1 cellular context compared by ENCODE assay signal in the genomic region with DNA sequence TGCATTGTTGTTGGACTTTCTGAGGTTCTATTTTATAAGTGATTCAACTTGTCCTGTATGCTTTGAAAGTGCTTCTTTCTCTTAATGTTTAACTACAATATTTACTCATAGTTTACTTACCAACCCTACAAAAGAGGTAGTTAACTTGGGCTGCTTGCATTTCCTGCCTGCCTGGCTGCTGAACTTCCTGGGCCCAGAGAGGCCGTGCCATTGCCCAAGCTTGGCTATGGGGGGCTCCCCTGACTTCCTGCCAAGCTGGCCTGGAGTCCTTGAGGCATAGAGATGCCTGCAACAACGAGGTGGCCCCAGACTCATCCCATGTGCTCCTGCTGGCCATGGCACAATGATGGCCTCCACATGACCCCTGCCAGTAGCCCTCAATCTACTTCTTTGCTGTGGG.
TF ChIP-seq lines count a peak whose summit lies in the region.

No MANE protein-coding gene starts in this region.

TF ChIP-seq in HepG2, 621 proteins besides CTCF, POLR2A, EP300 and RAD21 (continued from another document and continues in another):
- TF ChIP-seq ZNF644 (CRISPR knock-in tag; IDR thresholded peaks at IDR 0.05; ENCODE audit: low read depth): peak; percentile 83
- TF ChIP-seq, protein P1, sequence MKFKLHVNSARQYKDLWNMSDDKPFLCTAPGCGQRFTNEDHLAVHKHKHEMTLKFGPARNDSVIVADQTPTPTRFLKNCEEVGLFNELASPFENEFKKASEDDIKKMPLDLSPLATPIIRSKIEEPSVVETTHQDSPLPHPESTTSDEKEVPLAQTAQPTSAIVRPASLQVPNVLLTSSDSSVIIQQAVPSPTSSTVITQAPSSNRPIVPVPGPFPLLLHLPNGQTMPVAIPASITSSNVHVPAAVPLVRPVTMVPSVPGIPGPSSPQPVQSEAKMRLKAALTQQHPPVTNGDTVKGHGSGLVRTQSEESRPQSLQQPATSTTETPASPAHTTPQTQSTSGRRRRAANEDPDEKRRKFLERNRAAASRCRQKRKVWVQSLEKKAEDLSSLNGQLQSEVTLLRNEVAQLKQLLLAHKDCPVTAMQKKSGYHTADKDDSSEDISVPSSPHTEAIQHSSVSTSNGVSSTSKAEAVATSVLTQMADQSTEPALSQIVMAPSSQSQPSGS (CRISPR knock-in tag; IDR thresholded peaks at IDR 0.05): no peak
- no peak for TF ChIP-seq SKI (IDR thresholded peaks at IDR 0.05; ENCODE audit: partially characterized antibody)
- TF ChIP-seq ATF7-NPFF (CRISPR knock-in tag; IDR thresholded peaks at IDR 0.05; ENCODE audit: low read depth): no peak
- TF ChIP-seq, protein P2, sequence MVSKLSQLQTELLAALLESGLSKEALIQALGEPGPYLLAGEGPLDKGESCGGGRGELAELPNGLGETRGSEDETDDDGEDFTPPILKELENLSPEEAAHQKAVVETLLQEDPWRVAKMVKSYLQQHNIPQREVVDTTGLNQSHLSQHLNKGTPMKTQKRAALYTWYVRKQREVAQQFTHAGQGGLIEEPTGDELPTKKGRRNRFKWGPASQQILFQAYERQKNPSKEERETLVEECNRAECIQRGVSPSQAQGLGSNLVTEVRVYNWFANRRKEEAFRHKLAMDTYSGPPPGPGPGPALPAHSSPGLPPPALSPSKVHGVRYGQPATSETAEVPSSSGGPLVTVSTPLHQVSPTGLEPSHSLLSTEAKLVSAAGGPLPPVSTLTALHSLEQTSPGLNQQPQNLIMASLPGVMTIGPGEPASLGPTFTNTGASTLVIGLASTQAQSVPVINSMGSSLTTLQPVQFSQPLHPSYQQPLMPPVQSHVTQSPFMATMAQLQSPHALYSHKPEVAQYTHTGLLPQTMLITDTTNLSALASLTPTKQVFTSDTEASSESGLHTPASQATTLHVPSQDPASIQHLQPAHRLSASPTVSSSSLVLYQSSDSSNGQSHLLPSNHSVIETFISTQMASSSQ (IDR thresholded peaks at IDR 0.05; ENCODE audit: low read depth): peak; percentile 67; the same call in 1 of the 2 replicates
- TF ChIP-seq, protein P2 (CRISPR knock-in tag; IDR thresholded peaks at IDR 0.05; ENCODE audit: borderline replicate concordance): peak; percentile 30; the same call in 1 of the 2 replicates
- no peak for TF ChIP-seq KDM5A (IDR thresholded peaks at IDR 0.05; ENCODE audit: borderline replicate concordance, low read length)
- peak; percentile 47 for TF ChIP-seq RARA (CRISPR knock-in tag; IDR thresholded peaks at IDR 0.05)
- TF ChIP-seq SNAPC2 (CRISPR knock-in tag; IDR thresholded peaks at IDR 0.05): no peak
- TF ChIP-seq, protein P3, sequence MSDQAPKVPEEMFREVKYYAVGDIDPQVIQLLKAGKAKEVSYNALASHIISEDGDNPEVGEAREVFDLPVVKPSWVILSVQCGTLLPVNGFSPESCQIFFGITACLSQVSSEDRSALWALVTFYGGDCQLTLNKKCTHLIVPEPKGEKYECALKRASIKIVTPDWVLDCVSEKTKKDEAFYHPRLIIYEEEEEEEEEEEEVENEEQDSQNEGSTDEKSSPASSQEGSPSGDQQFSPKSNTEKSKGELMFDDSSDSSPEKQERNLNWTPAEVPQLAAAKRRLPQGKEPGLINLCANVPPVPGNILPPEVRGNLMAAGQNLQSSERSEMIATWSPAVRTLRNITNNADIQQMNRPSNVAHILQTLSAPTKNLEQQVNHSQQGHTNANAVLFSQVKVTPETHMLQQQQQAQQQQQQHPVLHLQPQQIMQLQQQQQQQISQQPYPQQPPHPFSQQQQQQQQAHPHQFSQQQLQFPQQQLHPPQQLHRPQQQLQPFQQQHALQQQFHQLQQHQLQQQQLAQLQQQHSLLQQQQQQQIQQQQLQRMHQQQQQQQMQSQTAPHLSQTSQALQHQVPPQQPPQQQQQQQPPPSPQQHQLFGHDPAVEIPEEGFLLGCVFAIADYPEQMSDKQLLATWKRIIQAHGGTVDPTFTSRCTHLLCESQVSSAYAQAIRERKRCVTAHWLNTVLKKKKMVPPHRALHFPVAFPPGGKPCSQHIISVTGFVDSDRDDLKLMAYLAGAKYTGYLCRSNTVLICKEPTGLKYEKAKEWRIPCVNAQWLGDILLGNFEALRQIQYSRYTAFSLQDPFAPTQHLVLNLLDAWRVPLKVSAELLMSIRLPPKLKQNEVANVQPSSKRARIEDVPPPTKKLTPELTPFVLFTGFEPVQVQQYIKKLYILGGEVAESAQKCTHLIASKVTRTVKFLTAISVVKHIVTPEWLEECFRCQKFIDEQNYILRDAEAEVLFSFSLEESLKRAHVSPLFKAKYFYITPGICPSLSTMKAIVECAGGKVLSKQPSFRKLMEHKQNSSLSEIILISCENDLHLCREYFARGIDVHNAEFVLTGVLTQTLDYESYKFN (CRISPR knock-in tag; conservative IDR thresholded peaks at IDR 0.05): peak; percentile 36; the same call in 1 of the 2 replicates
- TF ChIP-seq TCF7L2 (IDR thresholded peaks at IDR 0.05; ENCODE audit: low read depth, low read length): no peak
- TF ChIP-seq ZNF33A (CRISPR knock-in tag; IDR thresholded peaks at IDR 0.05; ENCODE audit: borderline replicate concordance): no peak
- TF ChIP-seq, protein P4, sequence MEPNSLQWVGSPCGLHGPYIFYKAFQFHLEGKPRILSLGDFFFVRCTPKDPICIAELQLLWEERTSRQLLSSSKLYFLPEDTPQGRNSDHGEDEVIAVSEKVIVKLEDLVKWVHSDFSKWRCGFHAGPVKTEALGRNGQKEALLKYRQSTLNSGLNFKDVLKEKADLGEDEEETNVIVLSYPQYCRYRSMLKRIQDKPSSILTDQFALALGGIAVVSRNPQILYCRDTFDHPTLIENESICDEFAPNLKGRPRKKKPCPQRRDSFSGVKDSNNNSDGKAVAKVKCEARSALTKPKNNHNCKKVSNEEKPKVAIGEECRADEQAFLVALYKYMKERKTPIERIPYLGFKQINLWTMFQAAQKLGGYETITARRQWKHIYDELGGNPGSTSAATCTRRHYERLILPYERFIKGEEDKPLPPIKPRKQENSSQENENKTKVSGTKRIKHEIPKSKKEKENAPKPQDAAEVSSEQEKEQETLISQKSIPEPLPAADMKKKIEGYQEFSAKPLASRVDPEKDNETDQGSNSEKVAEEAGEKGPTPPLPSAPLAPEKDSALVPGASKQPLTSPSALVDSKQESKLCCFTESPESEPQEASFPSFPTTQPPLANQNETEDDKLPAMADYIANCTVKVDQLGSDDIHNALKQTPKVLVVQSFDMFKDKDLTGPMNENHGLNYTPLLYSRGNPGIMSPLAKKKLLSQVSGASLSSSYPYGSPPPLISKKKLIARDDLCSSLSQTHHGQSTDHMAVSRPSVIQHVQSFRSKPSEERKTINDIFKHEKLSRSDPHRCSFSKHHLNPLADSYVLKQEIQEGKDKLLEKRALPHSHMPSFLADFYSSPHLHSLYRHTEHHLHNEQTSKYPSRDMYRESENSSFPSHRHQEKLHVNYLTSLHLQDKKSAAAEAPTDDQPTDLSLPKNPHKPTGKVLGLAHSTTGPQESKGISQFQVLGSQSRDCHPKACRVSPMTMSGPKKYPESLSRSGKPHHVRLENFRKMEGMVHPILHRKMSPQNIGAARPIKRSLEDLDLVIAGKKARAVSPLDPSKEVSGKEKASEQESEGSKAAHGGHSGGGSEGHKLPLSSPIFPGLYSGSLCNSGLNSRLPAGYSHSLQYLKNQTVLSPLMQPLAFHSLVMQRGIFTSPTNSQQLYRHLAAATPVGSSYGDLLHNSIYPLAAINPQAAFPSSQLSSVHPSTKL (CRISPR knock-in tag; IDR thresholded peaks at IDR 0.05): 0 out of 2 replicates have a peak, but pooled peaks have one; percentile 15
- peak; percentile 31; the same call in 1 of the 2 replicates for TF ChIP-seq SOX5 (CRISPR knock-in tag; IDR thresholded peaks at IDR 0.05; ENCODE audit: borderline replicate concordance)
- TF ChIP-seq HCFC1 (IDR thresholded peaks at IDR 0.05; ENCODE audit: low read depth, low read length): no peak
- TF ChIP-seq KDM3A (CRISPR knock-in tag; IDR thresholded peaks at IDR 0.05; ENCODE audit: low read depth): no peak
- no peak for TF ChIP-seq SMAD3 (CRISPR knock-in tag; IDR thresholded peaks at IDR 0.05)
- TF ChIP-seq, protein P5, sequence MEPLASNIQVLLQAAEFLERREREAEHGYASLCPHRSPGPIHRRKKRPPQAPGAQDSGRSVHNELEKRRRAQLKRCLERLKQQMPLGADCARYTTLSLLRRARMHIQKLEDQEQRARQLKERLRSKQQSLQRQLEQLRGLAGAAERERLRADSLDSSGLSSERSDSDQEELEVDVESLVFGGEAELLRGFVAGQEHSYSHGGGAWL (CRISPR knock-in tag; IDR thresholded peaks at IDR 0.05): no peak
- TF ChIP-seq, protein P6, sequence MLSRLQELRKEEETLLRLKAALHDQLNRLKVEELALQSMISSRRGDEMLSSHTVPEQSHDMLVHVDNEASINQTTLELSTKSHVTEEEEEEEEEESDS (CRISPR knock-in tag; IDR thresholded peaks at IDR 0.05; ENCODE audit: borderline replicate concordance): no peak
- TF ChIP-seq ETV5 (CRISPR knock-in tag; IDR thresholded peaks at IDR 0.05; ENCODE audit: borderline replicate concordance): peak; percentile 66; the same call in 1 of the 2 replicates
- no peak for TF ChIP-seq MYNN (CRISPR knock-in tag; IDR thresholded peaks at IDR 0.05; ENCODE audit: low read depth)
- peak; percentile 62; the same call in 1 of the 2 replicates for TF ChIP-seq ELF3 (CRISPR knock-in tag; IDR thresholded peaks at IDR 0.05)
- no peak for TF ChIP-seq DNMT1 (CRISPR knock-in tag; IDR thresholded peaks at IDR 0.05)
- no peak for TF ChIP-seq GABPA (IDR thresholded peaks at IDR 0.05; ENCODE audit: low read depth, low read length)
- TF ChIP-seq GABPA (CRISPR knock-in tag; IDR thresholded peaks at IDR 0.05; ENCODE audit: low read depth): peak; percentile 79
- TF ChIP-seq CCDC6 (CRISPR knock-in tag; IDR thresholded peaks at IDR 0.05): no peak
- no peak for TF ChIP-seq KDM5B (CRISPR knock-in tag; IDR thresholded peaks at IDR 0.05; ENCODE audit: borderline replicate concordance)
- no peak for TF ChIP-seq JDP2 (CRISPR knock-in tag; IDR thresholded peaks at IDR 0.05; ENCODE audit: borderline replicate concordance)
- TF ChIP-seq, protein P7, sequence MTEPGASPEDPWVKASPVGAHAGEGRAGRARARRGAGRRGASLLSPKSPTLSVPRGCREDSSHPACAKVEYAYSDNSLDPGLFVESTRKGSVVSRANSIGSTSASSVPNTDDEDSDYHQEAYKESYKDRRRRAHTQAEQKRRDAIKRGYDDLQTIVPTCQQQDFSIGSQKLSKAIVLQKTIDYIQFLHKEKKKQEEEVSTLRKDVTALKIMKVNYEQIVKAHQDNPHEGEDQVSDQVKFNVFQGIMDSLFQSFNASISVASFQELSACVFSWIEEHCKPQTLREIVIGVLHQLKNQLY (CRISPR knock-in tag; IDR thresholded peaks at IDR 0.05): no peak
- TF ChIP-seq ZNF569 (CRISPR knock-in tag; IDR thresholded peaks at IDR 0.05; ENCODE audit: borderline replicate concordance): no peak
- no peak for TF ChIP-seq SUZ12 (IDR thresholded peaks at IDR 0.05; ENCODE audit: low read depth, low read length)
- no peak for TF ChIP-seq NFATC3 (CRISPR knock-in tag; IDR thresholded peaks at IDR 0.05)
- no peak for TF ChIP-seq NFIC (IDR thresholded peaks at IDR 0.05; ENCODE audit: low read length)
- TF ChIP-seq, protein P8, sequence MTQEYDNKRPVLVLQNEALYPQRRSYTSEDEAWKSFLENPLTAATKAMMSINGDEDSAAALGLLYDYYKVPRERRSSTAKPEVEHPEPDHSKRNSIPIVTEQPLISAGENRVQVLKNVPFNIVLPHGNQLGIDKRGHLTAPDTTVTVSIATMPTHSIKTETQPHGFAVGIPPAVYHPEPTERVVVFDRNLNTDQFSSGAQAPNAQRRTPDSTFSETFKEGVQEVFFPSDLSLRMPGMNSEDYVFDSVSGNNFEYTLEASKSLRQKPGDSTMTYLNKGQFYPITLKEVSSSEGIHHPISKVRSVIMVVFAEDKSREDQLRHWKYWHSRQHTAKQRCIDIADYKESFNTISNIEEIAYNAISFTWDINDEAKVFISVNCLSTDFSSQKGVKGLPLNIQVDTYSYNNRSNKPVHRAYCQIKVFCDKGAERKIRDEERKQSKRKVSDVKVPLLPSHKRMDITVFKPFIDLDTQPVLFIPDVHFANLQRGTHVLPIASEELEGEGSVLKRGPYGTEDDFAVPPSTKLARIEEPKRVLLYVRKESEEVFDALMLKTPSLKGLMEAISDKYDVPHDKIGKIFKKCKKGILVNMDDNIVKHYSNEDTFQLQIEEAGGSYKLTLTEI (CRISPR knock-in tag; conservative IDR thresholded peaks at IDR 0.05): no peak
- no peak for TF ChIP-seq MIER3 (CRISPR knock-in tag; IDR thresholded peaks at IDR 0.05; ENCODE audit: borderline replicate concordance)
- TF ChIP-seq YEATS4 (CRISPR knock-in tag; IDR thresholded peaks at IDR 0.05; ENCODE audit: borderline replicate concordance): no peak
- TF ChIP-seq ASH2L (IDR thresholded peaks at IDR 0.05; ENCODE audit: insufficient read length, low read depth, low read length): no peak
- TF ChIP-seq, protein P9, sequence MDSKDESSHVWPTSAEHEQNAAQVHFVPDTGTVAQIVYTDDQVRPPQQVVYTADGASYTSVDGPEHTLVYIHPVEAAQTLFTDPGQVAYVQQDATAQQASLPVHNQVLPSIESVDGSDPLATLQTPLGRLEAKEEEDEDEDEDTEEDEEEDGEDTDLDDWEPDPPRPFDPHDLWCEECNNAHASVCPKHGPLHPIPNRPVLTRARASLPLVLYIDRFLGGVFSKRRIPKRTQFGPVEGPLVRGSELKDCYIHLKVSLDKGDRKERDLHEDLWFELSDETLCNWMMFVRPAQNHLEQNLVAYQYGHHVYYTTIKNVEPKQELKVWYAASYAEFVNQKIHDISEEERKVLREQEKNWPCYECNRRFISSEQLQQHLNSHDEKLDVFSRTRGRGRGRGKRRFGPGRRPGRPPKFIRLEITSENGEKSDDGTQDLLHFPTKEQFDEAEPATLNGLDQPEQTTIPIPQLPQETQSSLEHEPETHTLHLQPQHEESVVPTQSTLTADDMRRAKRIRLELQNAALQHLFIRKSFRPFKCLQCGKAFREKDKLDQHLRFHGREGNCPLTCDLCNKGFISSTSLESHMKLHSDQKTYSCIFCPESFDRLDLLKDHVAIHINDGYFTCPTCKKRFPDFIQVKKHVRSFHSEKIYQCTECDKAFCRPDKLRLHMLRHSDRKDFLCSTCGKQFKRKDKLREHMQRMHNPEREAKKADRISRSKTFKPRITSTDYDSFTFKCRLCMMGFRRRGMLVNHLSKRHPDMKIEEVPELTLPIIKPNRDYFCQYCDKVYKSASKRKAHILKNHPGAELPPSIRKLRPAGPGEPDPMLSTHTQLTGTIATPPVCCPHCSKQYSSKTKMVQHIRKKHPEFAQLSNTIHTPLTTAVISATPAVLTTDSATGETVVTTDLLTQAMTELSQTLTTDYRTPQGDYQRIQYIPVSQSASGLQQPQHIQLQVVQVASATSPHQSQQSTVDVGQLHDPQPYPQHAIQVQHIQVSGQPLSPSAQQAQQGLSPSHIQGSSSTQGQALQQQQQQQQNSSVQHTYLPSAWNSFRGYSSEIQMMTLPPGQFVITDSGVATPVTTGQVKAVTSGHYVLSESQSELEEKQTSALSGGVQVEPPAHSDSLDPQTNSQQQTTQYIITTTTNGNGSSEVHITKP (CRISPR knock-in tag; IDR thresholded peaks at IDR 0.05; ENCODE audit: low read depth): no peak
- TF ChIP-seq ZBTB21 (CRISPR knock-in tag; IDR thresholded peaks at IDR 0.05): no peak
